Comparison of ENCODE assay signal across 7 cellular contexts in genomic region chr19:10568826-10569651, GRCh38.
DNase-seq lines count a peak whose midpoint lies in the region; ATAC-seq and TF ChIP-seq lines count a peak whose summit lies in the region.

Gene CDKN2D (minus strand): TSS chr19:10568979. CDS start chr19:10568653, 326 bp downstream.

- DNase-seq in NCI-H2081 (lab: John Stamatoyannopoulos, UW) = peak; percentile 98 to 99
- peak; percentile 99 for DNase-seq in T1000 (lab: John Stamatoyannopoulos, UW)
- peak; percentile 100 for DNase-seq in astrocyte of the hippocampus (ENCODE audit: low read depth, low spot score)
- DNase-seq in hippocampal formation (lab: John Stamatoyannopoulos, UW) = peak; percentile 99
- DNase-seq in retinal pigment epithelial cell (ENCODE audit: low read depth) = peak; percentile 96

- ATAC-seq in GM18508 (IDR thresholded peaks at IDR 0.05; ENCODE audit: insufficient read depth, unreplicated experiment) = peak; percentile 49
- peak; percentile 61 for ATAC-seq in HG03025 (IDR thresholded peaks at IDR 0.05; ENCODE audit: low FRiP score, unreplicated experiment)

- peak within 1 kb of the TSS; percentile 62 for H3K4me3 ChIP-seq in retinal pigment epithelial cell (ENCODE audit: low read length)

- no peak for TF ChIP-seq CTCF in retinal pigment epithelial cell (conservative IDR thresholded peaks at IDR 0.05; ENCODE audit: low read depth, low read length)

Comparison
In these comparisons a context has a peak if more than half of its experiments do, and no peak if none do; other contexts are left out.
1. Peak in every context shown above with its lines: DNase-seq, ATAC-seq and H3K4me3 ChIP-seq.